1 cellular context compared by ENCODE assay signal in genomic region chr1:31427322-31427721, GRCh38.
A peak's percentile ranks its signal among the peaks of the same experiment; 100 is the strongest.
TF ChIP-seq lines count a peak whose summit lies in the region.

No MANE protein-coding gene starts in this region.

TF ChIP-seq in K562, 482 proteins besides CTCF, POLR2A, EP300 and RAD21:
- TF ChIP-seq RBM34 (IDR thresholded peaks at IDR 0.05; ENCODE audit: borderline replicate concordance, insufficient read depth, low read length) (no peak), ZFP36 (IDR thresholded peaks at IDR 0.05; ENCODE audit: low read depth, low read length, partially characterized antibody) (peak; percentile 74), RBM25 (IDR thresholded peaks at IDR 0.05; ENCODE audit: low read depth, low read length, severe bottlenecking) (peak; percentile 56), HSF4 (CRISPR knock-in tag; IDR thresholded peaks at IDR 0.05; ENCODE audit: borderline replicate concordance) (no peak), BCOR (IDR thresholded peaks at IDR 0.05) (peak; percentile 44; the same call in 1 of the 2 replicates), BMI1 (IDR thresholded peaks at IDR 0.05; ENCODE audit: low read length) (no peak), ZNF407 (IDR thresholded peaks at IDR 0.05; ENCODE audit: low read depth) (no peak), NONO (IDR thresholded peaks at IDR 0.05; ENCODE audit: low read depth in 2 of 2, low read length in 1 of 2) (no peak), KDM1A (IDR thresholded peaks at IDR 0.05) (peak in 1 of 2 experiments; percentile 47; a peak in 1 of 4 replicates), CHD2 (IDR thresholded peaks at IDR 0.05; ENCODE audit: low read depth, low read length) (no peak), USF2 (CRISPR knock-in tag; IDR thresholded peaks at IDR 0.05) (no peak), USF1 (CRISPR knock-in tag; IDR thresholded peaks at IDR 0.05) (no peak)
